8 cellular contexts compared by ENCODE assay signal in the genomic region with DNA sequence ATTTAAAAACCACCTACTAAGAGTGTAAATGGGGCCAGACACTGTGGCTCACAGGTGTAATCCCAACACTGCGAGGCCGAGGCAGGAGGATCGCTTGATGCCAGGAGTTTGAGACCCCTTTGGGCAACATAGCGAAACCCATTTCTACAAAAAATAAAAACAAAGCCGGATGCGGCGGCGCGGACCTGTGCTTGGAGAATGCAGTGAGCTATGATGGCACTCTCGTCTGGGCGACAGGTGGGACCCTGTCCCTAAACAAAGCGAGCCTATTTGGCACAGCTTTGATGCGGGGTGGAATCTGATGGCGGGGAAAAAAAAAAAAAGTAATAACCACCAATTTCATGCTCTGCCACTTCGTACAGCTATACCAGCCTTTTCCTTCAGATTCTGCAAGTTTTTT. TPM values are rescaled to one million over a fixed set of nuclear protein-coding genes. Genes with fewer than 3 reads are reported as not detected.
A peak's percentile ranks its signal among the peaks of the same experiment; 100 is the strongest.
DNase-seq lines count a peak whose midpoint lies in the region; ATAC-seq and TF ChIP-seq lines count a peak whose summit lies in the region.

No MANE protein-coding gene starts in this region.

- intact Hi-C loops in left cardiac atrium (cut with DNase I), result loop anchor here in 1 of 2 donors (2.0 kb wide), 1 partner anchor 95 kb away; the partner anchor contains the start of gene SOD2
- intact Hi-C loops in lower lobe of right lung (cut with DNase I), result no loop called here
- intact Hi-C loops in upper lobe of right lung (cut with DNase I), result no loop called here

- DNase-seq in cardiac muscle cell (ENCODE audit: low read depth in 1 of 2, low spot score in 1 of 2) (no peak), left cardiac atrium (no peak), astrocyte of the cerebellum (ENCODE audit: low read depth) (no peak), lower lobe of right lung (no peak), upper lobe of right lung (no peak), GM03348 (ENCODE audit: low spot score) (no peak), NCI-H2107 (lab: John Stamatoyannopoulos, UW) (no peak)

- H3K4me1 ChIP-seq in cardiac muscle cell (ENCODE audit: low read depth) (peaks cover 17% of the 10 kb centered on the region), lower lobe of right lung (peaks cover 46% of the 10 kb centered on the region), upper lobe of right lung (peaks cover 31% of the 10 kb centered on the region)

- peak overlapping the region; percentile 87 for H3K27ac ChIP-seq in cardiac muscle cell
- H3K27ac ChIP-seq in lower lobe of right lung, result no peak overlapping the region
- H3K27ac ChIP-seq in upper lobe of right lung, result peak overlapping the region; percentile 90

- H3K36me3 ChIP-seq in cardiac muscle cell, result peaks cover 49% of the 10 kb centered on the region
- H3K36me3 ChIP-seq in lower lobe of right lung, result peaks cover 58% of the 10 kb centered on the region
- peaks cover 62% of the 10 kb centered on the region for H3K36me3 ChIP-seq in upper lobe of right lung

- H3K9me3 ChIP-seq in cardiac muscle cell (ENCODE audit: low read depth), result no peaks in the 10 kb centered on the region
- H3K9me3 ChIP-seq in lower lobe of right lung, result no peaks in the 10 kb centered on the region
- no peaks in the 10 kb centered on the region for H3K9me3 ChIP-seq in upper lobe of right lung

- H3K27me3 ChIP-seq in cardiac muscle cell (no peaks in the 10 kb centered on the region), lower lobe of right lung (ENCODE audit: low read depth) (no peaks in the 10 kb centered on the region), upper lobe of right lung (no peaks in the 10 kb centered on the region)

- in situ Hi-C loops in astrocyte of the cerebellum (cut with HindIII; ENCODE audit: low sequenced_read_pairs), result no loop called here

- TF ChIP-seq CTCF in cardiac muscle cell (IDR thresholded peaks at IDR 0.05; ENCODE audit: low read depth, low read length) (no peak), astrocyte of the cerebellum (IDR thresholded peaks at IDR 0.05; ENCODE audit: low read depth, low read length, missing control alignments) (no peak), lower lobe of right lung (IDR thresholded peaks at IDR 0.05) (no peak), upper lobe of right lung (IDR thresholded peaks at IDR 0.05) (no peak)

- H3K4me3 ChIP-seq in cardiac muscle cell, result peak overlapping the region; percentile 99
- H3K4me3 ChIP-seq in astrocyte of the cerebellum (ENCODE audit: low read depth, low read length), result peak overlapping the region; percentile 87
- peak overlapping the region; percentile 99 for H3K4me3 ChIP-seq in lower lobe of right lung
- peak overlapping the region; percentile 98 for H3K4me3 ChIP-seq in upper lobe of right lung

- ATAC-seq in left cardiac atrium (no peak), lower lobe of right lung (no peak), upper lobe of right lung (no peak), HG02981 (IDR thresholded peaks at IDR 0.05; ENCODE audit: unreplicated experiment) (no peak)

RNA-seq across cellular contexts. Expression of gene TCP1, which starts 1.1 kb away (rescaled TPM):
- total RNA-seq in cardiac muscle cell (130 and 139 TPM in 2 replicates), left cardiac atrium (100 to 1,000 TPM; 145 to 165 TPM), lower lobe of right lung (112 TPM), upper lobe of right lung (105 TPM)
- polyA plus RNA-seq in cardiac muscle cell, result 164 and 173 TPM in 2 replicates

RNA-seq across cellular contexts. Expression of gene MRPL18, which starts 2.0 kb away (rescaled TPM):
- total RNA-seq in cardiac muscle cell (50.5 and 83.0 TPM in 2 replicates), left cardiac atrium (10 to 100 TPM; 63.4 to 63.9 TPM), lower lobe of right lung (47.8 TPM), upper lobe of right lung (46.0 TPM)
- polyA plus RNA-seq in cardiac muscle cell, result 73.1 and 75.6 TPM in 2 replicates

RNA-seq across cellular contexts. Expression of gene PNLDC1, which starts 11.8 kb away (rescaled TPM):
- total RNA-seq in cardiac muscle cell (0.09 TPM in 1 of 2 replicates, not detected in the other), left cardiac atrium (under 1 TPM in 1 of 2 donors, not detected in 1; 0.47 TPM), lower lobe of right lung (0.27 TPM), upper lobe of right lung (0.49 TPM)
- polyA plus RNA-seq in cardiac muscle cell, result 0.09 and 0.31 TPM in 2 replicates

RNA-seq across cellular contexts. Expression of gene ACAT2, which starts 26.4 kb away (rescaled TPM):
- total RNA-seq in cardiac muscle cell (14.2 and 59.1 TPM in 2 replicates), left cardiac atrium (10 to 100 TPM; 10.3 to 12.2 TPM), lower lobe of right lung (42.4 TPM), upper lobe of right lung (52.6 TPM)
- 45.7 and 179 TPM in 2 replicates for polyA plus RNA-seq in cardiac muscle cell
